11 cellular contexts compared by ENCODE assay signal in genomic region chr15:76286231-76286879, GRCh38. TPM values are rescaled to one million over a fixed set of nuclear protein-coding genes. Genes with fewer than 3 reads are reported as not detected.
DNase-seq lines count a peak whose midpoint lies in the region; ATAC-seq, FAIRE-seq and TF ChIP-seq lines count a peak whose summit lies in the region.
"Had no signal": no experiment of that assay in that cellular context is flagged by ENCODE, and none has a peak within 500 bp of the region (broad histone marks: within the 10 kb centered on the region; RNA-seq: fewer than 3 reads in every experiment).

No MANE protein-coding gene starts in this region.

- intact Hi-C loops in endothelial cell of umbilical vein (cut with micrococcal nuclease) = loop anchor here (10.0 kb wide), 1 partner anchor 52 kb away; no protein-coding TSS in a partner anchor
- intact Hi-C loops in uterus (cut with DNase I; ENCODE audit: low total_unique reads) = no loop called here

- H3K4me1 ChIP-seq in OCI-LY1 (ENCODE audit: insufficient read depth, low read length, severe bottlenecking) = peaks cover 14% of the 10 kb centered on the region
- no peaks in the 10 kb centered on the region for H3K4me1 ChIP-seq in endothelial cell of umbilical vein (ENCODE audit: control insufficient read depth, extremely low read depth, insufficient read depth, low read length)
- H3K4me1 ChIP-seq in uterus = no peaks in the 10 kb centered on the region
- no peaks in the 10 kb centered on the region for H3K4me1 ChIP-seq in BE2C
- H3K4me1 ChIP-seq: esophagus squamous epithelium had no signal

- H3K9ac ChIP-seq in OCI-LY1 (ENCODE audit: low read length) = peak overlapping the region; percentile 33; the same call in 1 of the 2 replicates
- H3K9ac ChIP-seq in endothelial cell of umbilical vein (replicated peaks; ENCODE audit: extremely low read depth, insufficient read depth, low read length) = no peak overlapping the region

- DNase-seq in A172 (ENCODE audit: low spot score) (peak; percentile 11), endothelial cell of umbilical vein (ENCODE audit: low read depth, low spot score) (no peak), uterus (no peak), NCI-H2029 treated with DMSO at 0.1 percent for 48 hours (lab: John Stamatoyannopoulos, UW) (no peak), BE2C (no peak)
- DNase-seq: activated CD8-positive, alpha-beta memory T cell treated with anti-CD3 and anti-CD28 coated beads for 24 hours; esophagus squamous epithelium had no signal

- H3K9me2 ChIP-seq in OCI-LY1 (ENCODE audit: low read depth, low read length) = no peaks in the 10 kb centered on the region

- no TSS peak for BruUV-seq in endothelial cell of umbilical vein (replicated peaks; lab: Mats Ljungman, UMichigan)

- dilution Hi-C loops in endothelial cell of umbilical vein (cut with MboI; ENCODE audit: extremely low pct_ligation_motif_present, low sequenced_read_pairs) = no loop called here

- POLR2A ChIA-PET in endothelial cell of umbilical vein (lab: Charles Lee) = no interaction called here

- H3F3A ChIP-seq in OCI-LY1 (ENCODE audit: insufficient read depth, low read length) = no peaks in the 10 kb centered on the region

- H3K4me3 ChIP-seq in OCI-LY1 (ENCODE audit: low read depth, low read length, poor library complexity, severe bottlenecking) (peak overlapping the region; percentile 45), endothelial cell of umbilical vein (replicated peaks in 1 of 3; ENCODE audit: insufficient read depth in 1 of 3, low read depth in 1 of 3, low read length in 3 of 3) (no peak overlapping the region), uterus (no peak overlapping the region), BE2C (ENCODE audit: low read depth, low read length) (no peak overlapping the region)
- H3K4me3 ChIP-seq: esophagus squamous epithelium had no signal

- H3K79me2 ChIP-seq in OCI-LY1 (ENCODE audit: insufficient read depth, low read length) (no peaks in the 10 kb centered on the region; the same call in 1 of the 2 replicates), endothelial cell of umbilical vein (ENCODE audit: control insufficient read depth, insufficient read depth, low read length) (no peaks in the 10 kb centered on the region)

- TF ChIP-seq CTCF in OCI-LY1 (IDR thresholded peaks at IDR 0.05; ENCODE audit: low read length) = no peak
- TF ChIP-seq CTCF in endothelial cell of umbilical vein (IDR thresholded peaks at IDR 0.05; ENCODE audit: extremely low read depth in 1 of 2, insufficient read depth in 1 of 2, low read depth in 1 of 2, low read length in 2 of 2) = no peak
- TF ChIP-seq CTCF in uterus (IDR thresholded peaks at IDR 0.05) = no peak
- no peak for TF ChIP-seq CTCF in BE2C (IDR thresholded peaks at IDR 0.05; ENCODE audit: low read depth, low read length)

- H3K27me3 ChIP-seq in OCI-LY1 (ENCODE audit: insufficient read depth, low read length) = no peaks in the 10 kb centered on the region
- H3K27me3 ChIP-seq in endothelial cell of umbilical vein (ENCODE audit: control insufficient read depth in 2 of 2, insufficient read depth in 2 of 2, low read length in 2 of 2) = no peaks in the 10 kb centered on the region
- H3K27me3 ChIP-seq in uterus = no peaks in the 10 kb centered on the region
- H3K27me3 ChIP-seq in BE2C = no peaks in the 10 kb centered on the region
- H3K27me3 ChIP-seq: esophagus squamous epithelium, neutrophil had no signal

- H3K27ac ChIP-seq in OCI-LY1 (ENCODE audit: low read depth, low read length, poor library complexity, severe bottlenecking) = peak overlapping the region; percentile 26
- H3K27ac ChIP-seq in endothelial cell of umbilical vein (ENCODE audit: insufficient read depth, low read depth, low read length) = no peak overlapping the region
- H3K27ac ChIP-seq in uterus = no peak overlapping the region
- H3K27ac ChIP-seq: esophagus squamous epithelium, neutrophil had no signal

- no peak overlapping the region for H2AFZ ChIP-seq in OCI-LY1 (ENCODE audit: low read length)
- H2AFZ ChIP-seq in endothelial cell of umbilical vein (ENCODE audit: low read depth, low read length) = no peak overlapping the region

- H4K20me1 ChIP-seq in OCI-LY1 (ENCODE audit: insufficient read depth, low read length) (no peaks in the 10 kb centered on the region), endothelial cell of umbilical vein (replicated peaks; ENCODE audit: control insufficient read depth, extremely low read depth, insufficient read depth, low read length) (no peaks in the 10 kb centered on the region)

- CTCF ChIA-PET in endothelial cell of umbilical vein (lab: Charles Lee) = interaction anchor here (1.0 to 3.1 kb wide), 8 partner anchors 8 to 580 kb away, joined by 3 to 20 read pairs (median 5); no protein-coding TSS in a partner anchor

- no peaks in the 10 kb centered on the region for H3K9me1 ChIP-seq in endothelial cell of umbilical vein (replicated peaks; ENCODE audit: control insufficient read depth, extremely low read depth, insufficient read depth, low read length)

- ATAC-seq in GM18858 (IDR thresholded peaks at IDR 0.05; ENCODE audit: unreplicated experiment) (peak; percentile 47), GM19467 (IDR thresholded peaks at IDR 0.05; ENCODE audit: unreplicated experiment) (no peak)

- H3K9me3 ChIP-seq in OCI-LY1 (ENCODE audit: low read length) = no peaks in the 10 kb centered on the region
- H3K9me3 ChIP-seq in endothelial cell of umbilical vein (replicated peaks; ENCODE audit: control insufficient read depth, insufficient read depth, low read length) = no peaks in the 10 kb centered on the region
- no peaks in the 10 kb centered on the region for H3K9me3 ChIP-seq in uterus
- H3K9me3 ChIP-seq in BE2C = no peaks in the 10 kb centered on the region
- H3K9me3 ChIP-seq: esophagus squamous epithelium, neutrophil had no signal

- H3K4me2 ChIP-seq in OCI-LY1 (ENCODE audit: low read length) (peak overlapping the region; percentile 65), endothelial cell of umbilical vein (ENCODE audit: insufficient read depth, low read length) (no peak overlapping the region)

- H3K36me3 ChIP-seq in OCI-LY1 (ENCODE audit: insufficient read depth, low read length) (peaks cover 73% of the 10 kb centered on the region), endothelial cell of umbilical vein (ENCODE audit: control insufficient read depth in 2 of 2, extremely low read depth in 1 of 2, insufficient read depth in 2 of 2, low read length in 2 of 2) (peaks cover 4 to 11% of the 10 kb centered on the region in 2 experiments), uterus (no peaks in the 10 kb centered on the region), BE2C (peaks cover 39% of the 10 kb centered on the region)

- no peak for TF ChIP-seq POLR2A in endothelial cell of umbilical vein (IDR thresholded peaks at IDR 0.05; ENCODE audit: low read depth, low read length)
- no peak for TF ChIP-seq POLR2A in uterus (IDR thresholded peaks at IDR 0.05)

- peak; percentile 31 for FAIRE-seq in endothelial cell of umbilical vein (lab: Jason Lieb, UNC)

TF ChIP-seq in endothelial cell of umbilical vein, 7 proteins besides CTCF, POLR2A, EP300 and RAD21:
- TF ChIP-seq MYC (IDR thresholded peaks at IDR 0.05; ENCODE audit: low read depth, low read length) (no peak), MAX (IDR thresholded peaks at IDR 0.05; ENCODE audit: insufficient read depth, insufficient read length) (no peak), FOS (IDR thresholded peaks at IDR 0.05; ENCODE audit: borderline replicate concordance, insufficient read depth, low read length) (no peak), EZH2 (IDR thresholded peaks at IDR 0.05; ENCODE audit: borderline replicate concordance, low read depth, low read length, severe bottlenecking) (no peak), GATA2 (IDR thresholded peaks at IDR 0.05; ENCODE audit: insufficient read depth, insufficient read length, low read depth, low read length) (no peak), JUN (IDR thresholded peaks at IDR 0.05; ENCODE audit: borderline replicate concordance, insufficient read depth, insufficient read length, low read depth) (no peak), POLR2AphosphoS5 (IDR thresholded peaks at IDR 0.05; ENCODE audit: insufficient read depth, low read depth, low read length) (no peak)

RNA-seq across cellular contexts. Expression of gene ETFA, which starts 24.9 kb away (rescaled TPM):
- total RNA-seq in A172 (2014; rRNA removed; shearing (Covaris generic)) = 163 and 223 TPM in 2 replicates
- 116 and 123 TPM in 2 replicates for total RNA-seq in endothelial cell of umbilical vein
- 75.8 and 102 TPM in 2 replicates for polyA plus RNA-seq in endothelial cell of umbilical vein
- 137 and 154 TPM in 2 replicates for polyA plus RNA-seq in endothelial cell of umbilical vein (2011; cell fraction: cytosol; rRNA removed)
- 85.8 and 105 TPM in 2 replicates for polyA plus RNA-seq in endothelial cell of umbilical vein (2011; cell fraction: nucleus; rRNA removed)
- 162 and 177 TPM in 2 replicates for polyA plus RNA-seq in endothelial cell of umbilical vein (2012)
- 93.1 and 110 TPM in 2 replicates for polyA minus RNA-seq in endothelial cell of umbilical vein
- polyA minus RNA-seq in endothelial cell of umbilical vein (2011; cell fraction: cytosol; rRNA and poly(A)+ RNA removed) = 143 TPM
- polyA minus RNA-seq in endothelial cell of umbilical vein (2011; cell fraction: nucleus; rRNA and poly(A)+ RNA removed) = 45.3 and 59.5 TPM in 2 replicates
- 100 to 1,000 TPM in 2 of 4 donors, 10 to 100 TPM in 2; 90.9 to 233 (median 99.9) TPM for total RNA-seq in uterus
- 159 TPM for polyA plus RNA-seq in BE2C (2012; ENCODE audit: insufficient read depth, insufficient read length, low read depth)

RNA-seq across cellular contexts. Expression of gene ISL2, which starts 50.2 kb away (rescaled TPM):
- total RNA-seq in A172 (2014; rRNA removed; shearing (Covaris generic)) = 1.7 and 2.9 TPM in 2 replicates
- not detected in 2 replicates for total RNA-seq in endothelial cell of umbilical vein
- polyA plus RNA-seq in endothelial cell of umbilical vein = 0.05 and 0.10 TPM in 2 replicates
- polyA plus RNA-seq in endothelial cell of umbilical vein (2011; cell fraction: cytosol; rRNA removed) = 0.06 TPM in 1 of 2 replicates, not detected in the other
- 0.34 TPM in 1 of 2 replicates, not detected in the other for polyA plus RNA-seq in endothelial cell of umbilical vein (2011; cell fraction: nucleus; rRNA removed)
- not detected in 2 replicates for polyA plus RNA-seq in endothelial cell of umbilical vein (2012)
- polyA minus RNA-seq in endothelial cell of umbilical vein = 0.11 TPM in 1 of 2 replicates, not detected in the other
- polyA minus RNA-seq in endothelial cell of umbilical vein (2011; cell fraction: cytosol; rRNA and poly(A)+ RNA removed) = 4.2 TPM
- polyA minus RNA-seq in endothelial cell of umbilical vein (2011; cell fraction: nucleus; rRNA and poly(A)+ RNA removed) = not detected in 2 replicates
- under 1 TPM in 1 of 4 donors, not detected in 3; 0.48 TPM for total RNA-seq in uterus
- polyA plus RNA-seq in BE2C (2012; ENCODE audit: insufficient read depth, insufficient read length, low read depth) = 0.42 TPM
